Comparison of ENCODE assay signal across 21 cellular contexts in genomic region chr2:43022896-43023295, GRCh38.
A peak's percentile ranks its signal among the peaks of the same experiment; 100 is the strongest.
DNase-seq lines count a peak whose midpoint lies in the region; ATAC-seq and TF ChIP-seq lines count a peak whose summit lies in the region.
"Had no signal": no experiment of that assay in that cellular context is flagged by ENCODE, and none has a peak within 500 bp of the region (broad histone marks: within the 10 kb centered on the region; RNA-seq: fewer than 3 reads in every experiment).

No MANE protein-coding gene starts in this region.

- H3K27ac ChIP-seq in substantia nigra (ENCODE audit: low read depth, low read length, poor library complexity, severe bottlenecking) (peak overlapping the region; percentile 67), uterus (no peak overlapping the region)
- H3K27ac ChIP-seq: HL-60, KMS-11 had no signal

- H3K27me3 ChIP-seq in uterus = no peaks in the 10 kb centered on the region

- intact Hi-C loops in uterus (cut with DNase I; ENCODE audit: low total_unique reads) = loop anchor here (5.0 kb wide), 1 partner anchor 199 kb away; no protein-coding TSS in a partner anchor

- no peak for TF ChIP-seq CTCF in uterus (IDR thresholded peaks at IDR 0.05)

- H3K4me3 Mint-ChIP-seq in activated naive CD8-positive, alpha-beta T cell treated with anti-CD3 and anti-CD28 coated beads, Interleukin-2, amount 10 ng/mL, durations not matched to agents 7 days and 5 days = no peak overlapping the region
- no peak overlapping the region for H3K4me3 Mint-ChIP-seq in activated naive CD8-positive, alpha-beta T cell treated with anti-CD3 and anti-CD28 coated beads for 36 hours
- H3K4me3 Mint-ChIP-seq in T-cell = no peak overlapping the region
- H3K4me3 Mint-ChIP-seq: CD8-positive, alpha-beta T cell had no signal

- TF ChIP-seq POLR2A in uterus (IDR thresholded peaks at IDR 0.05) = no peak

- no peak for ATAC-seq in activated naive CD8-positive, alpha-beta T cell treated with anti-CD3 and anti-CD28 coated beads, Interleukin-2, amount 10 ng/mL, durations not matched to agents 7 days and 5 days (ENCODE audit: low read depth)
- ATAC-seq in T-cell (replicated peaks in 1 of 4) (no peak), HG03139 (IDR thresholded peaks at IDR 0.05; ENCODE audit: unreplicated experiment) (no peak)
- ATAC-seq: CD8-positive, alpha-beta T cell; Panc1 had no signal

- H3K36me3 Mint-ChIP-seq in activated naive CD8-positive, alpha-beta T cell treated with anti-CD3 and anti-CD28 coated beads, Interleukin-2, amount 10 ng/mL, durations not matched to agents 7 days and 5 days = peaks cover 3% of the 10 kb centered on the region
- peaks cover 3% of the 10 kb centered on the region for H3K36me3 Mint-ChIP-seq in activated naive CD8-positive, alpha-beta T cell treated with anti-CD3 and anti-CD28 coated beads for 36 hours
- H3K36me3 Mint-ChIP-seq in T-cell = no peaks in the 10 kb centered on the region
- H3K36me3 Mint-ChIP-seq: CD8-positive, alpha-beta T cell had no signal

- POLR2A ChIA-PET in activated naive CD8-positive, alpha-beta T cell treated with anti-CD3 and anti-CD28 coated beads, Interleukin-2, amount 10 ng/mL, durations not matched to agents 7 days and 5 days (lab: Charles Lee) = interaction anchor here (0.7 kb wide), 1 partner anchor 9 kb away, joined by 3 read pairs; no protein-coding TSS in a partner anchor
- POLR2A ChIA-PET in T-cell (lab: Charles Lee) = no interaction called here

- no peaks in the 10 kb centered on the region for H3K36me3 ChIP-seq in uterus

- peaks cover 5% of the 10 kb centered on the region for H3K9me3 Mint-ChIP-seq in activated naive CD8-positive, alpha-beta T cell treated with anti-CD3 and anti-CD28 coated beads, Interleukin-2, amount 10 ng/mL, durations not matched to agents 7 days and 5 days
- H3K9me3 Mint-ChIP-seq in activated naive CD8-positive, alpha-beta T cell treated with anti-CD3 and anti-CD28 coated beads for 36 hours = peaks cover 11% of the 10 kb centered on the region
- H3K9me3 Mint-ChIP-seq in T-cell = peaks cover 0 to 4% (median 2%) of the 10 kb centered on the region in 3 donors

- CTCF ChIA-PET in T-cell (lab: Charles Lee) = no interaction called here

- peaks cover 0 to 11% of the 10 kb centered on the region in 2 donors for H3K4me1 ChIP-seq in uterus

- no peaks in the 10 kb centered on the region for H3K9me3 ChIP-seq in uterus

- no peak overlapping the region for H3K4me3 ChIP-seq in uterus

- peak overlapping the region; percentile 4 for H3K27ac Mint-ChIP-seq in activated naive CD8-positive, alpha-beta T cell treated with anti-CD3 and anti-CD28 coated beads, Interleukin-2, amount 10 ng/mL, durations not matched to agents 7 days and 5 days
- H3K27ac Mint-ChIP-seq in activated naive CD8-positive, alpha-beta T cell treated with anti-CD3 and anti-CD28 coated beads for 36 hours = no peak overlapping the region
- H3K27ac Mint-ChIP-seq in T-cell = peak overlapping the region in 1 of 2 donors; percentile 56
- H3K27ac Mint-ChIP-seq: CD8-positive, alpha-beta T cell had no signal

- DNase-seq in activated naive CD8-positive, alpha-beta T cell treated with anti-CD3 and anti-CD28 coated beads, Interleukin-2, amount 10 ng/mL, durations not matched to agents 7 days and 5 days = no peak
- DNase-seq in activated naive CD8-positive, alpha-beta T cell treated with anti-CD3 and anti-CD28 coated beads for 36 hours = no peak
- DNase-seq in SK-MEL-5 (ENCODE audit: low read depth, low spot score) (peak; percentile 66), foreskin melanocyte (peak; percentile 56), substantia nigra (lab: John Stamatoyannopoulos, UW) (no peak), T-cell (no peak), uterus (no peak)
- DNase-seq: 8988T; CD8-positive, alpha-beta T cell; EL; GF-D8; GOT3; NCI-H1105; NCI-H146; NCI-H2029; NCI-H2227 treated with DMSO at 0.1 percent for 48 hours; NCI-H510A had no signal

- H3K27me3 Mint-ChIP-seq in activated naive CD8-positive, alpha-beta T cell treated with anti-CD3 and anti-CD28 coated beads, Interleukin-2, amount 10 ng/mL, durations not matched to agents 7 days and 5 days = peaks cover 2% of the 10 kb centered on the region
- no peaks in the 10 kb centered on the region for H3K27me3 Mint-ChIP-seq in activated naive CD8-positive, alpha-beta T cell treated with anti-CD3 and anti-CD28 coated beads for 36 hours
- peaks cover 0 to under 1% of the 10 kb centered on the region in 2 donors for H3K27me3 Mint-ChIP-seq in T-cell

- peaks cover 10% of the 10 kb centered on the region for H3K4me1 Mint-ChIP-seq in activated naive CD8-positive, alpha-beta T cell treated with anti-CD3 and anti-CD28 coated beads, Interleukin-2, amount 10 ng/mL, durations not matched to agents 7 days and 5 days
- peaks cover 14% of the 10 kb centered on the region for H3K4me1 Mint-ChIP-seq in activated naive CD8-positive, alpha-beta T cell treated with anti-CD3 and anti-CD28 coated beads for 36 hours
- H3K4me1 Mint-ChIP-seq in T-cell = peaks cover 14 to 27% (median 17%) of the 10 kb centered on the region in 3 donors

- in situ Hi-C loops in SK-MEL-5 (cut with HindIII; ENCODE audit: low pct_unique_long_range_greater_than_20kb, low sequenced_read_pairs) = no loop called here

Comparison
In these comparisons a context has a peak if more than half of its experiments do, and no peak if none do; other contexts are left out.
1. DNase-seq: peak in SK-MEL-5 (single experiment) and foreskin melanocyte (single experiment); none in activated naive CD8-positive, alpha-beta T cell treated with anti-CD3 and anti-CD28 coated beads, Interleukin-2, amount 10 ng/mL, durations not matched to agents 7 days and 5 days (single experiment), activated naive CD8-positive, alpha-beta T cell treated with anti-CD3 and anti-CD28 coated beads for 36 hours (single experiment), substantia nigra (0 of 49), T-cell (0 of 34) and uterus (0 of 2).